In the genomic region with DNA sequence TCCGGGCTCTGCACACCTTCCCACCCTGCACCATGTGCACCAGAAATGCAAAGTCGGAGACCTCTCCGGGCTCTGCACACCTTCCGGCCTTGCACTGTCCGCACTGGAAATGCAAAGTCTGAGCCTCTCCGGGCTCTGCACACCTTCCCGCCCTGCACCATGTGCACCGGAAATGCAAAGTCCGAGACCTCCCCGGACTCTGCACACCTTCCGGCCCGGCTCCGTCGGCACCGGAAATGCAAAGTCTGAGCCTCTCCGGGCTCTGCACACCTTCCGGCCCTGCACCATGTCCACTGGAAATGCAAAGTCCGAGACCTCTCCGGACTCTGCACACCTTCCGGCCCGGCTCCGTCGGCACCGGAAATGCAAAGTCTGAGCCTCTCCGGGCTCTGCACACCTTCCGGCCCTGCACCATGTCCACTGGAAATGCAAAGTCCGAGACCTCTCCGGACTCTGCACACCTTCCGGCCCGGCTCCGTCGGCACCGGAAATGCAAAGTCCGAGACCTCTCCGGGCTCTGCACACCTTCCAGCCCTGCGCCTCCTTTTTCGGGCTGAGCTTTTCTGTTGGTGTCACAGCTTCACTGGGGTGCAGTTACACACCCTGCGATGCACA, we compare ENCODE assay signal across 1 cellular context.
TF ChIP-seq lines count a peak whose summit lies in the region.
"Not testable (repeated sequence)": the region's sequence is repeated elsewhere in the genome, so short reads cannot be mapped to it uniquely, and the experiment has no call there.

No MANE protein-coding gene starts in this region.

TF ChIP-seq in HepG2, 621 proteins besides CTCF, POLR2A, EP300 and RAD21 (continued from another document and continues in another):
- TF ChIP-seq, protein P1, sequence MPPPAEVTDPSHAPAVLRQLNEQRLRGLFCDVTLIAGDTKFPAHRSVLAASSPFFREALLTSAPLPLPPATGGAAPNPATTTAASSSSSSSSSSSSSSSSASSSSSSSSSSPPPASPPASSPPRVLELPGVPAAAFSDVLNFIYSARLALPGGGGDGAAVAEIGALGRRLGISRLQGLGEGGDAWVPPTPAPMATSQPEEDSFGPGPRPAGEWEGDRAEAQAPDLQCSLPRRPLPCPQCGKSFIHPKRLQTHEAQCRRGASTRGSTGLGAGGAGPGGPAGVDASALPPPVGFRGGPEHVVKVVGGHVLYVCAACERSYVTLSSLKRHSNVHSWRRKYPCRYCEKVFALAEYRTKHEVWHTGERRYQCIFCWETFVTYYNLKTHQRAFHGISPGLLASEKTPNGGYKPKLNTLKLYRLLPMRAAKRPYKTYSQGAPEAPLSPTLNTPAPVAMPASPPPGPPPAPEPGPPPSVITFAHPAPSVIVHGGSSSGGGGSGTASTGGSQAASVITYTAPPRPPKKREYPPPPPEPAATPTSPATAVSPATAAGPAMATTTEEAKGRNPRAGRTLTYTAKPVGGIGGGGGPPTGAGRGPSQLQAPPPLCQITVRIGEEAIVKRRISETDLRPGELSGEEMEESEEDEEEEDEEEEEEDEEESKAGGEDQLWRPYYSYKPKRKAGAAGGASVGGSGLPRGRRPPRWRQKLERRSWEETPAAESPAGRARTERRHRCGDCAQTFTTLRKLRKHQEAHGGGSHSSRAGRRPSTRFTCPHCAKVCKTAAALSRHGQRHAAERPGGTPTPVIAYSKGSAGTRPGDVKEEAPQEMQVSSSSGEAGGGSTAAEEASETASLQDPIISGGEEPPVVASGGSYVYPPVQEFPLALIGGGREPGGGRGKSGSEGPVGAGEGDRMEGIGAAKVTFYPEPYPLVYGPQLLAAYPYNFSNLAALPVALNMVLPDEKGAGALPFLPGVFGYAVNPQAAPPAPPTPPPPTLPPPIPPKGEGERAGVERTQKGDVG (CRISPR knock-in tag; IDR thresholded peaks at IDR 0.05; ENCODE audit: borderline replicate concordance): peak; percentile 79; the same call in 1 of the 2 replicates
- TF ChIP-seq NR2C2 (CRISPR knock-in tag; IDR thresholded peaks at IDR 0.05; ENCODE audit: borderline replicate concordance) (peak; percentile 94), HNF4A (CRISPR knock-in tag; IDR thresholded peaks at IDR 0.05) (peak; percentile 65), POGZ (CRISPR knock-in tag; IDR thresholded peaks at IDR 0.05) (peak; percentile 56; the same call in 1 of the 2 replicates), REPIN1 (CRISPR knock-in tag; IDR thresholded peaks at IDR 0.05; ENCODE audit: borderline replicate concordance, low read depth) (0 out of 2 replicates have a peak, but pooled peaks have one; percentile 28), ZNF256 (CRISPR knock-in tag; conservative IDR thresholded peaks at IDR 0.05) (0 out of 2 replicates have a peak, but pooled peaks have one; percentile 44), HOXA9 (CRISPR knock-in tag; IDR thresholded peaks at IDR 0.05; ENCODE audit: borderline replicate concordance) (0 out of 2 replicates have a peak, but pooled peaks have one; percentile 39), ZNF143 (CRISPR knock-in tag; IDR thresholded peaks at IDR 0.05) (peak; percentile 48; the same call in 1 of the 2 replicates), PITX1 (CRISPR knock-in tag; IDR thresholded peaks at IDR 0.05) (peak; percentile 67), ELF3 (CRISPR knock-in tag; IDR thresholded peaks at IDR 0.05) (0 out of 2 replicates have a peak, but pooled peaks have one; percentile 18), KMT2B (CRISPR knock-in tag; IDR thresholded peaks at IDR 0.05) (0 out of 2 replicates have a peak, but pooled peaks have one; percentile 48), NFYC (CRISPR knock-in tag; IDR thresholded peaks at IDR 0.05) (peak; percentile 26; the same call in 1 of the 2 replicates), NR2F6 (IDR thresholded peaks at IDR 0.05) (0 out of 2 replicates have a peak, but pooled peaks have one; percentile 1), NR2F6 (CRISPR knock-in tag; IDR thresholded peaks at IDR 0.05) (peak; percentile 27; the same call in 1 of the 2 replicates), GFI1 (CRISPR knock-in tag; IDR thresholded peaks at IDR 0.05; ENCODE audit: borderline replicate concordance) (peak; percentile 48; the same call in 1 of the 2 replicates), DMAP1 (CRISPR knock-in tag; IDR thresholded peaks at IDR 0.05) (peak; percentile 47; the same call in 1 of the 2 replicates), ZNF768 (CRISPR knock-in tag; IDR thresholded peaks at IDR 0.05) (0 out of 2 replicates have a peak, but pooled peaks have one; percentile 8), NONO (CRISPR knock-in tag; conservative IDR thresholded peaks at IDR 0.05) (peak; percentile 58), NCOR1 (IDR thresholded peaks at IDR 0.05; ENCODE audit: borderline replicate concordance, low read length) (peak; percentile 93; the same call in 1 of the 2 replicates), ELF1 (CRISPR knock-in tag; IDR thresholded peaks at IDR 0.05) (peak; percentile 63; the same call in 1 of the 2 replicates), ASH2L (IDR thresholded peaks at IDR 0.05; ENCODE audit: insufficient read length, low read depth, low read length) (peak; percentile 48)
- TF ChIP-seq, protein P2, sequence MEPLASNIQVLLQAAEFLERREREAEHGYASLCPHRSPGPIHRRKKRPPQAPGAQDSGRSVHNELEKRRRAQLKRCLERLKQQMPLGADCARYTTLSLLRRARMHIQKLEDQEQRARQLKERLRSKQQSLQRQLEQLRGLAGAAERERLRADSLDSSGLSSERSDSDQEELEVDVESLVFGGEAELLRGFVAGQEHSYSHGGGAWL (CRISPR knock-in tag; IDR thresholded peaks at IDR 0.05): peak; percentile 29; the same call in 1 of the 2 replicates
- TF ChIP-seq, protein P3, sequence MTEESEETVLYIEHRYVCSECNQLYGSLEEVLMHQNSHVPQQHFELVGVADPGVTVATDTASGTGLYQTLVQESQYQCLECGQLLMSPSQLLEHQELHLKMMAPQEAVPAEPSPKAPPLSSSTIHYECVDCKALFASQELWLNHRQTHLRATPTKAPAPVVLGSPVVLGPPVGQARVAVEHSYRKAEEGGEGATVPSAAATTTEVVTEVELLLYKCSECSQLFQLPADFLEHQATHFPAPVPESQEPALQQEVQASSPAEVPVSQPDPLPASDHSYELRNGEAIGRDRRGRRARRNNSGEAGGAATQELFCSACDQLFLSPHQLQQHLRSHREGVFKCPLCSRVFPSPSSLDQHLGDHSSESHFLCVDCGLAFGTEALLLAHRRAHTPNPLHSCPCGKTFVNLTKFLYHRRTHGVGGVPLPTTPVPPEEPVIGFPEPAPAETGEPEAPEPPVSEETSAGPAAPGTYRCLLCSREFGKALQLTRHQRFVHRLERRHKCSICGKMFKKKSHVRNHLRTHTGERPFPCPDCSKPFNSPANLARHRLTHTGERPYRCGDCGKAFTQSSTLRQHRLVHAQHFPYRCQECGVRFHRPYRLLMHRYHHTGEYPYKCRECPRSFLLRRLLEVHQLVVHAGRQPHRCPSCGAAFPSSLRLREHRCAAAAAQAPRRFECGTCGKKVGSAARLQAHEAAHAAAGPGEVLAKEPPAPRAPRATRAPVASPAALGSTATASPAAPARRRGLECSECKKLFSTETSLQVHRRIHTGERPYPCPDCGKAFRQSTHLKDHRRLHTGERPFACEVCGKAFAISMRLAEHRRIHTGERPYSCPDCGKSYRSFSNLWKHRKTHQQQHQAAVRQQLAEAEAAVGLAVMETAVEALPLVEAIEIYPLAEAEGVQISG (CRISPR knock-in tag; IDR thresholded peaks at IDR 0.05): peak; percentile 77
- TF ChIP-seq, protein P4, sequence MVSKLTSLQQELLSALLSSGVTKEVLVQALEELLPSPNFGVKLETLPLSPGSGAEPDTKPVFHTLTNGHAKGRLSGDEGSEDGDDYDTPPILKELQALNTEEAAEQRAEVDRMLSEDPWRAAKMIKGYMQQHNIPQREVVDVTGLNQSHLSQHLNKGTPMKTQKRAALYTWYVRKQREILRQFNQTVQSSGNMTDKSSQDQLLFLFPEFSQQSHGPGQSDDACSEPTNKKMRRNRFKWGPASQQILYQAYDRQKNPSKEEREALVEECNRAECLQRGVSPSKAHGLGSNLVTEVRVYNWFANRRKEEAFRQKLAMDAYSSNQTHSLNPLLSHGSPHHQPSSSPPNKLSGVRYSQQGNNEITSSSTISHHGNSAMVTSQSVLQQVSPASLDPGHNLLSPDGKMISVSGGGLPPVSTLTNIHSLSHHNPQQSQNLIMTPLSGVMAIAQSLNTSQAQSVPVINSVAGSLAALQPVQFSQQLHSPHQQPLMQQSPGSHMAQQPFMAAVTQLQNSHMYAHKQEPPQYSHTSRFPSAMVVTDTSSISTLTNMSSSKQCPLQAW (CRISPR knock-in tag; IDR thresholded peaks at IDR 0.05): peak; percentile 62; the same call in 1 of the 2 replicates
- TF ChIP-seq, protein P5, sequence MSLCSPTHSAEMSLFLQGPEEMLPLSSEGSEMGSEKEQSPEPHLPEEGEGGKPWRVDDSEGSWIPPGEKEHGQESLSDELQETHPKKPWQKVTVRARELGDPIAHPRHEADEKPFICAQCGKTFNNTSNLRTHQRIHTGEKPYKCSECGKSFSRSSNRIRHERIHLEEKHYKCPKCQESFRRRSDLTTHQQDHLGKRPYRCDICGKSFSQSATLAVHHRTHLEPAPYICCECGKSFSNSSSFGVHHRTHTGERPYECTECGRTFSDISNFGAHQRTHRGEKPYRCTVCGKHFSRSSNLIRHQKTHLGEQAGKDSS (CRISPR knock-in tag; IDR thresholded peaks at IDR 0.05; ENCODE audit: borderline replicate concordance, low read depth): peak; percentile 47; the same call in 1 of the 2 replicates
- TF ChIP-seq, protein P6, sequence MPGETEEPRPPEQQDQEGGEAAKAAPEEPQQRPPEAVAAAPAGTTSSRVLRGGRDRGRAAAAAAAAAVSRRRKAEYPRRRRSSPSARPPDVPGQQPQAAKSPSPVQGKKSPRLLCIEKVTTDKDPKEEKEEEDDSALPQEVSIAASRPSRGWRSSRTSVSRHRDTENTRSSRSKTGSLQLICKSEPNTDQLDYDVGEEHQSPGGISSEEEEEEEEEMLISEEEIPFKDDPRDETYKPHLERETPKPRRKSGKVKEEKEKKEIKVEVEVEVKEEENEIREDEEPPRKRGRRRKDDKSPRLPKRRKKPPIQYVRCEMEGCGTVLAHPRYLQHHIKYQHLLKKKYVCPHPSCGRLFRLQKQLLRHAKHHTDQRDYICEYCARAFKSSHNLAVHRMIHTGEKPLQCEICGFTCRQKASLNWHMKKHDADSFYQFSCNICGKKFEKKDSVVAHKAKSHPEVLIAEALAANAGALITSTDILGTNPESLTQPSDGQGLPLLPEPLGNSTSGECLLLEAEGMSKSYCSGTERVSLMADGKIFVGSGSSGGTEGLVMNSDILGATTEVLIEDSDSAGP (CRISPR knock-in tag; IDR thresholded peaks at IDR 0.05; ENCODE audit: borderline replicate concordance): peak; percentile 78; the same call in 1 of the 2 replicates
- TF ChIP-seq, protein P7, sequence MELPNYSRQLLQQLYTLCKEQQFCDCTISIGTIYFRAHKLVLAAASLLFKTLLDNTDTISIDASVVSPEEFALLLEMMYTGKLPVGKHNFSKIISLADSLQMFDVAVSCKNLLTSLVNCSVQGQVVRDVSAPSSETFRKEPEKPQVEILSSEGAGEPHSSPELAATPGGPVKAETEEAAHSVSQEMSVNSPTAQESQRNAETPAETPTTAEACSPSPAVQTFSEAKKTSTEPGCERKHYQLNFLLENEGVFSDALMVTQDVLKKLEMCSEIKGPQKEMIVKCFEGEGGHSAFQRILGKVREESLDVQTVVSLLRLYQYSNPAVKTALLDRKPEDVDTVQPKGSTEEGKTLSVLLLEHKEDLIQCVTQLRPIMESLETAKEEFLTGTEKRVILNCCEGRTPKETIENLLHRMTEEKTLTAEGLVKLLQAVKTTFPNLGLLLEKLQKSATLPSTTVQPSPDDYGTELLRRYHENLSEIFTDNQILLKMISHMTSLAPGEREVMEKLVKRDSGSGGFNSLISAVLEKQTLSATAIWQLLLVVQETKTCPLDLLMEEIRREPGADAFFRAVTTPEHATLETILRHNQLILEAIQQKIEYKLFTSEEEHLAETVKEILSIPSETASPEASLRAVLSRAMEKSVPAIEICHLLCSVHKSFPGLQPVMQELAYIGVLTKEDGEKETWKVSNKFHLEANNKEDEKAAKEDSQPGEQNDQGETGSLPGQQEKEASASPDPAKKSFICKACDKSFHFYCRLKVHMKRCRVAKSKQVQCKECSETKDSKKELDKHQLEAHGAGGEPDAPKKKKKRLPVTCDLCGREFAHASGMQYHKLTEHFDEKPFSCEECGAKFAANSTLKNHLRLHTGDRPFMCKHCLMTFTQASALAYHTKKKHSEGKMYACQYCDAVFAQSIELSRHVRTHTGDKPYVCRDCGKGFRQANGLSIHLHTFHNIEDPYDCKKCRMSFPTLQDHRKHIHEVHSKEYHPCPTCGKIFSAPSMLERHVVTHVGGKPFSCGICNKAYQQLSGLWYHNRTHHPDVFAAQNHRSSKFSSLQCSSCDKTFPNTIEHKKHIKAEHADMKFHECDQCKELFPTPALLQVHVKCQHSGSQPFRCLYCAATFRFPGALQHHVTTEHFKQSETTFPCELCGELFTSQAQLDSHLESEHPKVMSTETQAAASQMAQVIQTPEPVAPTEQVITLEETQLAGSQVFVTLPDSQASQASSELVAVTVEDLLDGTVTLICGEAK (IDR thresholded peaks at IDR 0.05): peak; percentile 68
- TF ChIP-seq, protein P7 (CRISPR knock-in tag; IDR thresholded peaks at IDR 0.05): peak; percentile 85
- not testable (repeated sequence) for TF ChIP-seq NONO (IDR thresholded peaks at IDR 0.05)
- TF ChIP-seq, protein P8, sequence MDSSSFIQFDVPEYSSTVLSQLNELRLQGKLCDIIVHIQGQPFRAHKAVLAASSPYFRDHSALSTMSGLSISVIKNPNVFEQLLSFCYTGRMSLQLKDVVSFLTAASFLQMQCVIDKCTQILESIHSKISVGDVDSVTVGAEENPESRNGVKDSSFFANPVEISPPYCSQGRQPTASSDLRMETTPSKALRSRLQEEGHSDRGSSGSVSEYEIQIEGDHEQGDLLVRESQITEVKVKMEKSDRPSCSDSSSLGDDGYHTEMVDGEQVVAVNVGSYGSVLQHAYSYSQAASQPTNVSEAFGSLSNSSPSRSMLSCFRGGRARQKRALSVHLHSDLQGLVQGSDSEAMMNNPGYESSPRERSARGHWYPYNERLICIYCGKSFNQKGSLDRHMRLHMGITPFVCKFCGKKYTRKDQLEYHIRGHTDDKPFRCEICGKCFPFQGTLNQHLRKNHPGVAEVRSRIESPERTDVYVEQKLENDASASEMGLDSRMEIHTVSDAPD (CRISPR knock-in tag; IDR thresholded peaks at IDR 0.05): peak; percentile 57; the same call in 1 of the 2 replicates
